17 cellular contexts compared by ENCODE assay signal in the genomic region with DNA sequence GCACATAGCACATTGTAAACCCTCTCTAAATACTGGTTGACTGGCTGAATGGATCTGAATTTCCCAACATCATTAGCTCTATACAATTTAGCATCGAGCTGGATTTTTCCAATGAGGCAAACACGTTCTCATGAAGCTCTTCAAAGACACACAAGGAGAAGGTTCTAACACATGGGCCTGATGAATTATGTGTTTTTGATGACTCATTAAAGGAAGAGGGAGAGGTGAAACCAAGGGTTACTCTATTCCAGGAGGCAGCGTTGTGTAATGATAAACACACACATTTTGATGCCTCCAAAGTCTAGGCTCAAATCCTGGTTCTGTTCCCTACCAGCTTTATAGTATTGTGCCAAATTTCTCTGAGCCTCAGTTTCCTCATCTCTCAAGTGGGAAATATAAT.
DNase-seq lines count a peak whose midpoint lies in the region; ATAC-seq and TF ChIP-seq lines count a peak whose summit lies in the region.
"Had no signal": no experiment of that assay in that cellular context is flagged by ENCODE, and none has a peak within 500 bp of the region (broad histone marks: within the 10 kb centered on the region; RNA-seq: fewer than 3 reads in every experiment).

No MANE protein-coding gene starts in this region.

- ATAC-seq in left ventricle myocardium superior = no peak
- ATAC-seq: activated CD4-positive, alpha-beta T cell treated with anti-CD3 and anti-CD28 coated beads for 36 hours; mucosa of descending colon; stimulated activated naive B cell treated with anti-CD40 and anti-IgM and Interleukin-4, amounts not matched to agents 10 μg/mL and 1 μg/mL and 100 μg/mL, for 72 hours had no signal

- no peak overlapping the region for H3K4me3 ChIP-seq in fibroblast of the aortic adventitia (ENCODE audit: low read depth, low read length)
- H3K4me3 ChIP-seq: mucosa of descending colon, tibial artery had no signal

- TF ChIP-seq CTCF in fibroblast of the aortic adventitia (IDR thresholded peaks at IDR 0.05; ENCODE audit: insufficient read depth, low read length) = no peak

- DNase-seq in EH (ENCODE audit: low read depth) = peak; percentile 3
- peak; percentile 68 for DNase-seq in HS-5 (ENCODE audit: low read depth)
- peak; percentile 9 for DNase-seq in amniotic epithelial cell (ENCODE audit: low read depth)
- DNase-seq in fibroblast of the aortic adventitia (ENCODE audit: low read depth) = peak; percentile 38
- no peak for DNase-seq in caudate nucleus (lab: John Stamatoyannopoulos, UW)
- no peak for DNase-seq in left ventricle myocardium superior
- no peak for DNase-seq in KG1 (lab: John Stamatoyannopoulos, UW)
- DNase-seq: activated CD4-positive, alpha-beta T cell treated with anti-CD3 and anti-CD28 coated beads for 36 hours; activated naive CD4-positive, alpha-beta T cell treated with anti-CD3 and anti-CD28 coated beads for 36 hours; foreskin melanocyte; GOT3; mucosa of descending colon; NCI-H1694 treated with DMSO at 0.1 percent for 48 hours; retina; stimulated activated naive B cell treated with anti-CD40 and anti-IgM and Interleukin-4, amounts not matched to agents 10 μg/mL and 1 μg/mL and 100 μg/mL, for 72 hours; T1000; tibial artery had no signal

- H3K27ac ChIP-seq in caudate nucleus (ENCODE audit: low read depth, low read length) = no peak overlapping the region
- H3K27ac ChIP-seq: tibial artery had no signal

- intact Hi-C loops in left ventricle myocardium superior (cut with micrococcal nuclease) = no loop called here

Comparison
In these comparisons a context has a peak if more than half of its experiments do, and no peak if none do; other contexts are left out.
1. DNase-seq: peak in EH (single experiment), HS-5 (single experiment), amniotic epithelial cell (single experiment) and fibroblast of the aortic adventitia (single experiment); none in caudate nucleus (0 of 61), left ventricle myocardium superior (single experiment) and KG1 (single experiment).